In the genomic region with DNA sequence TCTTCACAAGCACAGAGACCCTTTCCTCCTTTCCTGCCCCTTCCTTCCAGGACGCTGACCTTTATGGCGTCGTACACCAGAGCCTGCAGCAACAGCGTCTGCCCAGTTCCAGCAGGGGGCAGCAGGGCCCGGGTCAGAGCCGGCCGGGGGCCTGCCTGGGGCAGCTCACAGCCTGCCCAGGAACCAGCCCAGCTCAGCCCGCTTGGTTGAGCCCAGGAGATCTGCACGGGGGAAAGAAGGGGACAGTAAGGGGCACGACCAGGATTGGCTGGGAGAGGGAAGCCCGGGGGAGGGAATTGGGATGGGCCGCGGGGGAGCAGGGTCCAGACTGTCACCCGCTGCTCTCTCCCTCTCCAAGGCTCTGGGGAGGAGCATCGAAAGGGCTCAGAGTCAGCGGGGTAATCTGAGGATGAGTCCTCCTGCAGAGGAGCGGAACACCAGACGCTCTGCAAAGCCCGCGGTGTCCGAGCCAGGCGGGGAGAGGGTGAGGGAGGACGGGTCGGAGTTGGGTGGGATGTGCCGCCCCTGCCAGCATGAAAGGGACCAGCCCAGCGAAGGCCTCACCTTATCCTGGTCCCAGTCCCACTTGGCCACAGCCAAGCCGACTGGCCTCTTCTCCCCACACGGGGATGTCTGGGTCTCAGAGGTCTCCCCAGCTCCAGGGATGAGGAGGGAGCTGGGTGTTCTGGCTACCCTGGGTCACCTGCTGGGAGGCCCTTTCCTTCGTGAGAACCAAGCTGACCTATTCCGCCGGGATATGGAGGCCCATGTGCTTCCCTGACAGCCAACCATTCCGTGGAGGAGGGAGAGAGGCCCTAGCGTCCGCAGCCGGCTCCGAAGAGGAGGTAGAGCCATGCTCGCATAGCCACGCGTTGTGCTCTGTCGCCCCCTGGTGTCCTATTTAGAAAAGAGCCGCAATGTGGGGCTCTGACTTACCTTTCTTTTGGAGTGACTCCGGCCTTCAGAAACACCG, we compare ENCODE assay signal across 1 cellular context.
A peak's percentile ranks its signal among the peaks of the same experiment; 100 is the strongest.
TF ChIP-seq lines count a peak whose summit lies in the region.

No MANE protein-coding gene starts in this region.

TF ChIP-seq in K562, 482 proteins besides CTCF, POLR2A, EP300 and RAD21 (continued from another document and continues in another):
- TF ChIP-seq, protein P1, sequence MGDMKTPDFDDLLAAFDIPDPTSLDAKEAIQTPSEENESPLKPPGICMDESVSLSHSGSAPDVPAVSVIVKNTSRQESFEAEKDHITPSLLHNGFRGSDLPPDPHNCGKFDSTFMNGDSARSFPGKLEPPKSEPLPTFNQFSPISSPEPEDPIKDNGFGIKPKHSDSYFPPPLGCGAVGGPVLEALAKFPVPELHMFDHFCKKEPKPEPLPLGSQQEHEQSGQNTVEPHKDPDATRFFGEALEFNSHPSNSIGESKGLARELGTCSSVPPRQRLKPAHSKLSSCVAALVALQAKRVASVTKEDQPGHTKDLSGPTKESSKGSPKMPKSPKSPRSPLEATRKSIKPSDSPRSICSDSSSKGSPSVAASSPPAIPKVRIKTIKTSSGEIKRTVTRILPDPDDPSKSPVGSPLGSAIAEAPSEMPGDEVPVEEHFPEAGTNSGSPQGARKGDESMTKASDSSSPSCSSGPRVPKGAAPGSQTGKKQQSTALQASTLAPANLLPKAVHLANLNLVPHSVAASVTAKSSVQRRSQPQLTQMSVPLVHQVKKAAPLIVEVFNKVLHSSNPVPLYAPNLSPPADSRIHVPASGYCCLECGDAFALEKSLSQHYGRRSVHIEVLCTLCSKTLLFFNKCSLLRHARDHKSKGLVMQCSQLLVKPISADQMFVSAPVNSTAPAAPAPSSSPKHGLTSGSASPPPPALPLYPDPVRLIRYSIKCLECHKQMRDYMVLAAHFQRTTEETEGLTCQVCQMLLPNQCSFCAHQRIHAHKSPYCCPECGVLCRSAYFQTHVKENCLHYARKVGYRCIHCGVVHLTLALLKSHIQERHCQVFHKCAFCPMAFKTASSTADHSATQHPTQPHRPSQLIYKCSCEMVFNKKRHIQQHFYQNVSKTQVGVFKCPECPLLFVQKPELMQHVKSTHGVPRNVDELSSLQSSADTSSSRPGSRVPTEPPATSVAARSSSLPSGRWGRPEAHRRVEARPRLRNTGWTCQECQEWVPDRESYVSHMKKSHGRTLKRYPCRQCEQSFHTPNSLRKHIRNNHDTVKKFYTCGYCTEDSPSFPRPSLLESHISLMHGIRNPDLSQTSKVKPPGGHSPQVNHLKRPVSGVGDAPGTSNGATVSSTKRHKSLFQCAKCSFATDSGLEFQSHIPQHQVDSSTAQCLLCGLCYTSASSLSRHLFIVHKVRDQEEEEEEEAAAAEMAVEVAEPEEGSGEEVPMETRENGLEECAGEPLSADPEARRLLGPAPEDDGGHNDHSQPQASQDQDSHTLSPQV (IDR thresholded peaks at IDR 0.05): no peak
- no peak for TF ChIP-seq HDAC8 (tag; IDR thresholded peaks at IDR 0.05)
- peak in 2 of 3 experiments; percentile 43 to 78 for TF ChIP-seq YY1 (IDR thresholded peaks at IDR 0.05; ENCODE audit: borderline replicate concordance in 1 of 3, control insufficient read depth in 1 of 3, extremely low read depth in 1 of 3, insufficient read depth in 3 of 3, insufficient read length in 1 of 3, insufficient replicate concordance in 2 of 3, low read depth in 1 of 3, low read length in 2 of 3)
- TF ChIP-seq NRF1 (conservative IDR thresholded peaks at IDR 0.05 in 1 of 2, IDR thresholded peaks at IDR 0.05 in 1 of 2): no peak
- TF ChIP-seq PHF20 (IDR thresholded peaks at IDR 0.05; ENCODE audit: partially characterized antibody): no peak
- TF ChIP-seq, protein P2, sequence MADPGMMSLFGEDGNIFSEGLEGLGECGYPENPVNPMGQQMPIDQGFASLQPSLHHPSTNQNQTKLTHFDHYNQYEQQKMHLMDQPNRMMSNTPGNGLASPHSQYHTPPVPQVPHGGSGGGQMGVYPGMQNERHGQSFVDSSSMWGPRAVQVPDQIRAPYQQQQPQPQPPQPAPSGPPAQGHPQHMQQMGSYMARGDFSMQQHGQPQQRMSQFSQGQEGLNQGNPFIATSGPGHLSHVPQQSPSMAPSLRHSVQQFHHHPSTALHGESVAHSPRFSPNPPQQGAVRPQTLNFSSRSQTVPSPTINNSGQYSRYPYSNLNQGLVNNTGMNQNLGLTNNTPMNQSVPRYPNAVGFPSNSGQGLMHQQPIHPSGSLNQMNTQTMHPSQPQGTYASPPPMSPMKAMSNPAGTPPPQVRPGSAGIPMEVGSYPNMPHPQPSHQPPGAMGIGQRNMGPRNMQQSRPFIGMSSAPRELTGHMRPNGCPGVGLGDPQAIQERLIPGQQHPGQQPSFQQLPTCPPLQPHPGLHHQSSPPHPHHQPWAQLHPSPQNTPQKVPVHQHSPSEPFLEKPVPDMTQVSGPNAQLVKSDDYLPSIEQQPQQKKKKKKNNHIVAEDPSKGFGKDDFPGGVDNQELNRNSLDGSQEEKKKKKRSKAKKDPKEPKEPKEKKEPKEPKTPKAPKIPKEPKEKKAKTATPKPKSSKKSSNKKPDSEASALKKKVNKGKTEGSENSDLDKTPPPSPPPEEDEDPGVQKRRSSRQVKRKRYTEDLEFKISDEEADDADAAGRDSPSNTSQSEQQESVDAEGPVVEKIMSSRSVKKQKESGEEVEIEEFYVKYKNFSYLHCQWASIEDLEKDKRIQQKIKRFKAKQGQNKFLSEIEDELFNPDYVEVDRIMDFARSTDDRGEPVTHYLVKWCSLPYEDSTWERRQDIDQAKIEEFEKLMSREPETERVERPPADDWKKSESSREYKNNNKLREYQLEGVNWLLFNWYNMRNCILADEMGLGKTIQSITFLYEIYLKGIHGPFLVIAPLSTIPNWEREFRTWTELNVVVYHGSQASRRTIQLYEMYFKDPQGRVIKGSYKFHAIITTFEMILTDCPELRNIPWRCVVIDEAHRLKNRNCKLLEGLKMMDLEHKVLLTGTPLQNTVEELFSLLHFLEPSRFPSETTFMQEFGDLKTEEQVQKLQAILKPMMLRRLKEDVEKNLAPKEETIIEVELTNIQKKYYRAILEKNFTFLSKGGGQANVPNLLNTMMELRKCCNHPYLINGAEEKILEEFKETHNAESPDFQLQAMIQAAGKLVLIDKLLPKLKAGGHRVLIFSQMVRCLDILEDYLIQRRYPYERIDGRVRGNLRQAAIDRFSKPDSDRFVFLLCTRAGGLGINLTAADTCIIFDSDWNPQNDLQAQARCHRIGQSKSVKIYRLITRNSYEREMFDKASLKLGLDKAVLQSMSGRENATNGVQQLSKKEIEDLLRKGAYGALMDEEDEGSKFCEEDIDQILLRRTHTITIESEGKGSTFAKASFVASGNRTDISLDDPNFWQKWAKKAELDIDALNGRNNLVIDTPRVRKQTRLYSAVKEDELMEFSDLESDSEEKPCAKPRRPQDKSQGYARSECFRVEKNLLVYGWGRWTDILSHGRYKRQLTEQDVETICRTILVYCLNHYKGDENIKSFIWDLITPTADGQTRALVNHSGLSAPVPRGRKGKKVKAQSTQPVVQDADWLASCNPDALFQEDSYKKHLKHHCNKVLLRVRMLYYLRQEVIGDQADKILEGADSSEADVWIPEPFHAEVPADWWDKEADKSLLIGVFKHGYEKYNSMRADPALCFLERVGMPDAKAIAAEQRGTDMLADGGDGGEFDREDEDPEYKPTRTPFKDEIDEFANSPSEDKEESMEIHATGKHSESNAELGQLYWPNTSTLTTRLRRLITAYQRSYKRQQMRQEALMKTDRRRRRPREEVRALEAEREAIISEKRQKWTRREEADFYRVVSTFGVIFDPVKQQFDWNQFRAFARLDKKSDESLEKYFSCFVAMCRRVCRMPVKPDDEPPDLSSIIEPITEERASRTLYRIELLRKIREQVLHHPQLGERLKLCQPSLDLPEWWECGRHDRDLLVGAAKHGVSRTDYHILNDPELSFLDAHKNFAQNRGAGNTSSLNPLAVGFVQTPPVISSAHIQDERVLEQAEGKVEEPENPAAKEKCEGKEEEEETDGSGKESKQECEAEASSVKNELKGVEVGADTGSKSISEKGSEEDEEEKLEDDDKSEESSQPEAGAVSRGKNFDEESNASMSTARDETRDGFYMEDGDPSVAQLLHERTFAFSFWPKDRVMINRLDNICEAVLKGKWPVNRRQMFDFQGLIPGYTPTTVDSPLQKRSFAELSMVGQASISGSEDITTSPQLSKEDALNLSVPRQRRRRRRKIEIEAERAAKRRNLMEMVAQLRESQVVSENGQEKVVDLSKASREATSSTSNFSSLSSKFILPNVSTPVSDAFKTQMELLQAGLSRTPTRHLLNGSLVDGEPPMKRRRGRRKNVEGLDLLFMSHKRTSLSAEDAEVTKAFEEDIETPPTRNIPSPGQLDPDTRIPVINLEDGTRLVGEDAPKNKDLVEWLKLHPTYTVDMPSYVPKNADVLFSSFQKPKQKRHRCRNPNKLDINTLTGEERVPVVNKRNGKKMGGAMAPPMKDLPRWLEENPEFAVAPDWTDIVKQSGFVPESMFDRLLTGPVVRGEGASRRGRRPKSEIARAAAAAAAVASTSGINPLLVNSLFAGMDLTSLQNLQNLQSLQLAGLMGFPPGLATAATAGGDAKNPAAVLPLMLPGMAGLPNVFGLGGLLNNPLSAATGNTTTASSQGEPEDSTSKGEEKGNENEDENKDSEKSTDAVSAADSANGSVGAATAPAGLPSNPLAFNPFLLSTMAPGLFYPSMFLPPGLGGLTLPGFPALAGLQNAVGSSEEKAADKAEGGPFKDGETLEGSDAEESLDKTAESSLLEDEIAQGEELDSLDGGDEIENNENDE (IDR thresholded peaks at IDR 0.05; ENCODE audit: low read depth, low read length): no peak
- TF ChIP-seq, protein P3, sequence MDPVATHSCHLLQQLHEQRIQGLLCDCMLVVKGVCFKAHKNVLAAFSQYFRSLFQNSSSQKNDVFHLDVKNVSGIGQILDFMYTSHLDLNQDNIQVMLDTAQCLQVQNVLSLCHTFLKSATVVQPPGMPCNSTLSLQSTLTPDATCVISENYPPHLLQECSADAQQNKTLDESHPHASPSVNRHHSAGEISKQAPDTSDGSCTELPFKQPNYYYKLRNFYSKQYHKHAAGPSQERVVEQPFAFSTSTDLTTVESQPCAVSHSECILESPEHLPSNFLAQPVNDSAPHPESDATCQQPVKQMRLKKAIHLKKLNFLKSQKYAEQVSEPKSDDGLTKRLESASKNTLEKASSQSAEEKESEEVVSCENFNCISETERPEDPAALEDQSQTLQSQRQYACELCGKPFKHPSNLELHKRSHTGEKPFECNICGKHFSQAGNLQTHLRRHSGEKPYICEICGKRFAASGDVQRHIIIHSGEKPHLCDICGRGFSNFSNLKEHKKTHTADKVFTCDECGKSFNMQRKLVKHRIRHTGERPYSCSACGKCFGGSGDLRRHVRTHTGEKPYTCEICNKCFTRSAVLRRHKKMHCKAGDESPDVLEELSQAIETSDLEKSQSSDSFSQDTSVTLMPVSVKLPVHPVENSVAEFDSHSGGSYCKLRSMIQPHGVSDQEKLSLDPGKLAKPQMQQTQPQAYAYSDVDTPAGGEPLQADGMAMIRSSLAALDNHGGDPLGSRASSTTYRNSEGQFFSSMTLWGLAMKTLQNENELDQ (CRISPR knock-in tag; IDR thresholded peaks at IDR 0.05; ENCODE audit: borderline replicate concordance): no peak
- TF ChIP-seq ZNF589 (CRISPR knock-in tag; IDR thresholded peaks at IDR 0.05; ENCODE audit: low read depth): no peak
- TF ChIP-seq ZNF75A (CRISPR knock-in tag; IDR thresholded peaks at IDR 0.05): no peak
- no peak for TF ChIP-seq CSDE1 (IDR thresholded peaks at IDR 0.05)
- TF ChIP-seq MTA1 (IDR thresholded peaks at IDR 0.05; ENCODE audit: borderline replicate concordance): no peak
- TF ChIP-seq, protein P4, sequence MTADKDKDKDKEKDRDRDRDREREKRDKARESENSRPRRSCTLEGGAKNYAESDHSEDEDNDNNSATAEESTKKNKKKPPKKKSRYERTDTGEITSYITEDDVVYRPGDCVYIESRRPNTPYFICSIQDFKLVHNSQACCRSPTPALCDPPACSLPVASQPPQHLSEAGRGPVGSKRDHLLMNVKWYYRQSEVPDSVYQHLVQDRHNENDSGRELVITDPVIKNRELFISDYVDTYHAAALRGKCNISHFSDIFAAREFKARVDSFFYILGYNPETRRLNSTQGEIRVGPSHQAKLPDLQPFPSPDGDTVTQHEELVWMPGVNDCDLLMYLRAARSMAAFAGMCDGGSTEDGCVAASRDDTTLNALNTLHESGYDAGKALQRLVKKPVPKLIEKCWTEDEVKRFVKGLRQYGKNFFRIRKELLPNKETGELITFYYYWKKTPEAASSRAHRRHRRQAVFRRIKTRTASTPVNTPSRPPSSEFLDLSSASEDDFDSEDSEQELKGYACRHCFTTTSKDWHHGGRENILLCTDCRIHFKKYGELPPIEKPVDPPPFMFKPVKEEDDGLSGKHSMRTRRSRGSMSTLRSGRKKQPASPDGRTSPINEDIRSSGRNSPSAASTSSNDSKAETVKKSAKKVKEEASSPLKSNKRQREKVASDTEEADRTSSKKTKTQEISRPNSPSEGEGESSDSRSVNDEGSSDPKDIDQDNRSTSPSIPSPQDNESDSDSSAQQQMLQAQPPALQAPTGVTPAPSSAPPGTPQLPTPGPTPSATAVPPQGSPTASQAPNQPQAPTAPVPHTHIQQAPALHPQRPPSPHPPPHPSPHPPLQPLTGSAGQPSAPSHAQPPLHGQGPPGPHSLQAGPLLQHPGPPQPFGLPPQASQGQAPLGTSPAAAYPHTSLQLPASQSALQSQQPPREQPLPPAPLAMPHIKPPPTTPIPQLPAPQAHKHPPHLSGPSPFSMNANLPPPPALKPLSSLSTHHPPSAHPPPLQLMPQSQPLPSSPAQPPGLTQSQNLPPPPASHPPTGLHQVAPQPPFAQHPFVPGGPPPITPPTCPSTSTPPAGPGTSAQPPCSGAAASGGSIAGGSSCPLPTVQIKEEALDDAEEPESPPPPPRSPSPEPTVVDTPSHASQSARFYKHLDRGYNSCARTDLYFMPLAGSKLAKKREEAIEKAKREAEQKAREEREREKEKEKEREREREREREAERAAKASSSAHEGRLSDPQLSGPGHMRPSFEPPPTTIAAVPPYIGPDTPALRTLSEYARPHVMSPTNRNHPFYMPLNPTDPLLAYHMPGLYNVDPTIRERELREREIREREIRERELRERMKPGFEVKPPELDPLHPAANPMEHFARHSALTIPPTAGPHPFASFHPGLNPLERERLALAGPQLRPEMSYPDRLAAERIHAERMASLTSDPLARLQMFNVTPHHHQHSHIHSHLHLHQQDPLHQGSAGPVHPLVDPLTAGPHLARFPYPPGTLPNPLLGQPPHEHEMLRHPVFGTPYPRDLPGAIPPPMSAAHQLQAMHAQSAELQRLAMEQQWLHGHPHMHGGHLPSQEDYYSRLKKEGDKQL (CRISPR knock-in tag; IDR thresholded peaks at IDR 0.05; ENCODE audit: borderline replicate concordance): no peak
- TF ChIP-seq SMAD3 (CRISPR knock-in tag; conservative IDR thresholded peaks at IDR 0.05): no peak
- TF ChIP-seq MED1 (CRISPR knock-in tag; IDR thresholded peaks at IDR 0.05; ENCODE audit: borderline replicate concordance): no peak
- 0 out of 2 replicates have a peak, but pooled peaks have one; percentile 25 for TF ChIP-seq POLR2G (IDR thresholded peaks at IDR 0.05; ENCODE audit: low read depth, low read length)
- no peak for TF ChIP-seq HNRNPH1 (optimal IDR thresholded peaks at IDR 0.05; ENCODE audit: low read depth, low read length)
- TF ChIP-seq, protein P5, sequence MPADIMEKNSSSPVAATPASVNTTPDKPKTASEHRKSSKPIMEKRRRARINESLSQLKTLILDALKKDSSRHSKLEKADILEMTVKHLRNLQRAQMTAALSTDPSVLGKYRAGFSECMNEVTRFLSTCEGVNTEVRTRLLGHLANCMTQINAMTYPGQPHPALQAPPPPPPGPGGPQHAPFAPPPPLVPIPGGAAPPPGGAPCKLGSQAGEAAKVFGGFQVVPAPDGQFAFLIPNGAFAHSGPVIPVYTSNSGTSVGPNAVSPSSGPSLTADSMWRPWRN (IDR thresholded peaks at IDR 0.05; ENCODE audit: low read depth): no peak
- no peak for TF ChIP-seq MAFG (tag; conservative IDR thresholded peaks at IDR 0.05)
- no peak for TF ChIP-seq RNF2 (IDR thresholded peaks at IDR 0.05)
